21 cellular contexts compared by ENCODE assay signal in the genomic region with DNA sequence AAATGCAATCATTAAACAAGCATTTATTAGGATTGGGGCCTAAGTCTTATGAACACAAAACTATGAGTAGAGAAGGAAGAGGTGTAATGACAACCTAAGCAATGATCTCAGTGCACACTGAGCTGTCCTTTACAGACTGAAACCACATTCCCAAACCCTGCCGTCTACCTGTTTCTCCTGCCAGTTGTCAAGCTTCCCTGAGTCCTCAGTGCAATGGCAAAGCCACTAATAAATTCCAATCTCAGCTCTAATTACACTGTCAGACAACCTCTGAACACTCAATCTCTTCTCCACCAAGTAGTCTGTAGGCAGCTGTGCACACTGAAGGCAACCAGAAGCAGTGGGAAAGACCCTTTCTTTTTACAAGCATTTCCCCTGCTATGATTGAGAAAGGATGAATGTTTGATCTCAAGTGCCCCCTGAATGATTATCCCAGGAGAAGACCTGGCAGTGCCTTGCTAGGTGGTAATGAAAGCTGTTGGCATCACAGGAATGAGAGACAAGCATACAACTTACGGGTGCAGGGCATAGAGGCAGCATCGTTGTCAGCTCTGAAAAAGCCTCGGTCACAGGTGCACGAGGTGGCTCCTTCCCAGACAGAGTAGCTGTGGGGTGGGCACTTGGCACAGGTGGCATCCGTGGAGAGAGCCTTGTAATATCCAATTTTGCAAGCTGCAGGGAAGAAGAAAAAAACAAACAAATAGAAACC.
DNase-seq lines count a peak whose midpoint lies in the region; ATAC-seq and TF ChIP-seq lines count a peak whose summit lies in the region.
"Had no signal": no experiment of that assay in that cellular context is flagged by ENCODE, and none has a peak within 500 bp of the region (broad histone marks: within the 10 kb centered on the region; RNA-seq: fewer than 3 reads in every experiment).

No MANE protein-coding gene starts in this region.

- H3K36me3 Mint-ChIP-seq in nephron progenitor cell (ENCODE audit: low read depth) (peaks cover 41% of the 10 kb centered on the region), H9 (ENCODE audit: insufficient read depth in 1 of 3, low read depth in 3 of 3) (peaks cover 0 to 12% (median 2%) of the 10 kb centered on the region in 3 experiments; a peak in 4 of 7 replicates)
- H3K36me3 Mint-ChIP-seq: CD14-positive monocyte had no signal

- H3K14ac ChIP-seq in H9 (ENCODE audit: insufficient read depth, low read length): no peak overlapping the region

- no peak overlapping the region for H4K5ac ChIP-seq in H9 (ENCODE audit: insufficient read length, low read depth, low read length)

- DNase-seq in left ventricle myocardium superior: no peak
- DNase-seq in left ventricle myocardium inferior: no peak
- peak; percentile 22 for DNase-seq in epithelial cell of proximal tubule (ENCODE audit: low read depth)
- no peak for DNase-seq in nephron progenitor cell
- no peak for DNase-seq in upper lobe of left lung
- no peak for DNase-seq in HuH-7 (ENCODE audit: low spot score)
- DNase-seq in NCI-H748 (lab: John Stamatoyannopoulos, UW; ENCODE audit: unreplicated experiment): no peak
- no peak for DNase-seq in H9
- DNase-seq: activated CD4-positive, alpha-beta T cell treated with anti-CD3 and anti-CD28 coated beads, Interleukin-2, amount 10 ng/mL, durations not matched to agents 7 days and 5 days; activated CD8-positive, alpha-beta memory T cell treated with anti-CD3 and anti-CD28 coated beads, Interleukin-2, amount 50 U/mL, for 48 hours; activated gamma-delta T cell treated with Interleukin-2 at 50 U/mL for 16 hours; DND-41; left colon; NCI-H187; NCI-H446 treated with DMSO at 0.1 percent for 48 hours; stimulated activated CD4-positive, alpha-beta T cell treated with anti-CD3 and anti-CD28 coated beads, Interleukin-2, amount 100 ng/mL, for 48 hours had no signal

- H3K9me3 Mint-ChIP-seq in nephron progenitor cell (no peaks in the 10 kb centered on the region), H9 (no peaks in the 10 kb centered on the region)
- H3K9me3 Mint-ChIP-seq: activated CD4-positive, alpha-beta T cell treated with anti-CD3 and anti-CD28 coated beads, Interleukin-2, amount 10 ng/mL, durations not matched to agents 7 days and 5 days had no signal

- H3K4me3 Mint-ChIP-seq in nephron progenitor cell: no peak overlapping the region
- H3K4me3 Mint-ChIP-seq in H9: no peak overlapping the region
- H3K4me3 Mint-ChIP-seq: activated CD4-positive, alpha-beta T cell treated with anti-CD3 and anti-CD28 coated beads, Interleukin-2, amount 10 ng/mL, durations not matched to agents 7 days and 5 days; CD14-positive monocyte had no signal

- H2AK5ac ChIP-seq in H9 (ENCODE audit: insufficient read length, low read length): no peak overlapping the region

- ATAC-seq in left ventricle myocardium superior: peak; percentile 44
- ATAC-seq in upper lobe of left lung (ENCODE audit: low FRiP score in 2 of 2): peak in 1 of 2 donors; percentile 65
- ATAC-seq: left colon had no signal

- H4K20me1 ChIP-seq in H9 (ENCODE audit: control insufficient read depth, insufficient read depth, insufficient read length): no peaks in the 10 kb centered on the region

- no peak for TF ChIP-seq POLR2A in upper lobe of left lung (IDR thresholded peaks at IDR 0.05)

- TF ChIP-seq CTCF in left ventricle myocardium inferior (IDR thresholded peaks at IDR 0.05; ENCODE audit: borderline replicate concordance) (no peak), epithelial cell of proximal tubule (conservative IDR thresholded peaks at IDR 0.05; ENCODE audit: low read depth, low read length) (no peak), nephron progenitor cell (IDR thresholded peaks at IDR 0.05) (no peak), upper lobe of left lung (IDR thresholded peaks at IDR 0.05) (no peak), H9 (conservative IDR thresholded peaks at IDR 0.05) (no peak)

- H3K4me1 ChIP-seq in left ventricle myocardium inferior: peaks cover 26% of the 10 kb centered on the region
- peaks cover 0 to 10% (median 3%) of the 10 kb centered on the region in 4 donors for H3K4me1 ChIP-seq in upper lobe of left lung
- 0 out of 2 replicates have a peak, but pooled peaks cover 1% of the 10 kb centered on the region for H3K4me1 ChIP-seq in H9 (ENCODE audit: insufficient read depth, low read length)

- no peak overlapping the region for H2BK12ac ChIP-seq in H9 (ENCODE audit: insufficient read length, low read depth, low read length)

- 81 to 85% methylated on average over 6 of the region's 6 CpGs for WGBS in upper lobe of left lung, 2 donors
- no CpG with 5 or more reads among the region's 6 CpGs for WGBS in H9 (ENCODE audit: extremely low coverage, insufficient read length, low lambda C conversion rate)

- no peaks in the 10 kb centered on the region for H3K79me2 ChIP-seq in H9 (ENCODE audit: insufficient read depth, low read length)
- H3K79me2 ChIP-seq: parathyroid adenoma had no signal

- no peak overlapping the region for H2BK20ac ChIP-seq in H9 (ENCODE audit: low read depth, low read length, poor library complexity, severe bottlenecking)

- intact Hi-C loops in left ventricle myocardium superior (cut with micrococcal nuclease) (no loop called here), left ventricle myocardium inferior (cut with micrococcal nuclease) (no loop called here)

- H3K23ac ChIP-seq in H9 (ENCODE audit: insufficient read length, low read depth, low read length): no peak overlapping the region

- H3K18ac ChIP-seq in H9 (ENCODE audit: insufficient read length, low read depth, low read length): no peak overlapping the region

- H3K4me2 ChIP-seq in H9 (ENCODE audit: insufficient read depth, insufficient read length, low read length): no peak overlapping the region

- H2BK15ac ChIP-seq in H9 (ENCODE audit: low read depth, low read length): no peak overlapping the region

- H2BK120ac ChIP-seq in H9 (ENCODE audit: low read depth, low read length, poor library complexity, severe bottlenecking): no peak overlapping the region

- peak overlapping the region; percentile 7 for H3K27ac Mint-ChIP-seq in nephron progenitor cell
- H3K27ac Mint-ChIP-seq in H9: no peak overlapping the region
- H3K27ac Mint-ChIP-seq: activated CD4-positive, alpha-beta T cell treated with anti-CD3 and anti-CD28 coated beads, Interleukin-2, amount 10 ng/mL, durations not matched to agents 7 days and 5 days; CD14-positive monocyte had no signal

- no peak overlapping the region for H3K4me3 ChIP-seq in left ventricle myocardium inferior
- H3K4me3 ChIP-seq in epithelial cell of proximal tubule (ENCODE audit: low read depth, low read length): peak overlapping the region; percentile 42
- H3K4me3 ChIP-seq in upper lobe of left lung: peak overlapping the region in 3 of 4 donors; percentile 18 to 33 (median 22)
- H3K4me3 ChIP-seq: cardiac muscle cell, skin epidermis had no signal

- TF ChIP-seq EP300 in upper lobe of left lung (IDR thresholded peaks at IDR 0.05): no peak

- no peak overlapping the region for H2BK5ac ChIP-seq in H9 (ENCODE audit: insufficient read length, low read length)

- no peak overlapping the region for H2AFZ ChIP-seq in H9 (ENCODE audit: low read length)
- H2AFZ ChIP-seq: parathyroid adenoma had no signal

- H3K56ac ChIP-seq in H9 (ENCODE audit: insufficient read length, low read depth, low read length): no peak overlapping the region

- H3T11ph ChIP-seq in H9 (ENCODE audit: low read length): no peak overlapping the region

- H4K8ac ChIP-seq in H9 (replicated peaks; ENCODE audit: insufficient read length, low read depth, low read length): no peak overlapping the region

- H3K27me3 Mint-ChIP-seq in nephron progenitor cell (ENCODE audit: low read depth, poor library complexity) (no peaks in the 10 kb centered on the region), H9 (ENCODE audit: low read depth) (no peaks in the 10 kb centered on the region; the same call in 1 of the 2 replicates)
- H3K27me3 Mint-ChIP-seq: activated CD4-positive, alpha-beta T cell treated with anti-CD3 and anti-CD28 coated beads, Interleukin-2, amount 10 ng/mL, durations not matched to agents 7 days and 5 days had no signal

- H3K27me3 ChIP-seq in left ventricle myocardium inferior (ENCODE audit: low read depth) (no peaks in the 10 kb centered on the region), upper lobe of left lung (no peaks in the 10 kb centered on the region), H9 (ENCODE audit: insufficient read depth, low read length) (no peaks in the 10 kb centered on the region)
- H3K27me3 ChIP-seq: cardiac muscle cell, MG63 had no signal

- H3K27ac ChIP-seq in left ventricle myocardium inferior (replicated peaks) (no peak overlapping the region), upper lobe of left lung (peak overlapping the region in 3 of 4 donors; percentile 31 to 75 (median 62)), H9 (ENCODE audit: insufficient read length, low read depth, low read length) (no peak overlapping the region)
- H3K27ac ChIP-seq: parathyroid adenoma, skin epidermis had no signal

- no peaks in the 10 kb centered on the region for H3K23me2 ChIP-seq in H9 (ENCODE audit: insufficient read length, low read depth, low read length, poor library complexity, severe bottlenecking)

- no peak overlapping the region for H3K9ac ChIP-seq in H9 (ENCODE audit: extremely low read depth, insufficient read length, low read length)
- H3K9ac ChIP-seq: parathyroid adenoma had no signal

- H3K4me1 Mint-ChIP-seq in nephron progenitor cell (peaks cover 60% of the 10 kb centered on the region), H9 (peaks cover 17 to 24% of the 10 kb centered on the region in 2 experiments)
- H3K4me1 Mint-ChIP-seq: CD14-positive monocyte had no signal

- H3K9me3 ChIP-seq in left ventricle myocardium inferior (replicated peaks): no peaks in the 10 kb centered on the region
- H3K9me3 ChIP-seq in upper lobe of left lung: no peaks in the 10 kb centered on the region
- no peaks in the 10 kb centered on the region for H3K9me3 ChIP-seq in H9 (ENCODE audit: control insufficient read depth, low read depth, low read length)
- H3K9me3 ChIP-seq: MG63 had no signal

- H3K4ac ChIP-seq in H9 (ENCODE audit: low read depth, low read length): no peak overlapping the region

- H3K79me1 ChIP-seq in H9 (ENCODE audit: insufficient read depth, low read depth, low read length, poor library complexity, severe bottlenecking): no peaks in the 10 kb centered on the region

- H4K91ac ChIP-seq in H9 (ENCODE audit: insufficient read length, low read depth, low read length): no peak overlapping the region

- no peaks in the 10 kb centered on the region for H3K36me3 ChIP-seq in left ventricle myocardium inferior
- H3K36me3 ChIP-seq in upper lobe of left lung: no peaks in the 10 kb centered on the region
- H3K36me3 ChIP-seq: cardiac muscle cell, MG63 had no signal

Comparison
In these comparisons a context has a peak if more than half of its experiments do, and no peak if none do; other contexts are left out.
1. H3K27ac ChIP-seq: peak in upper lobe of left lung (3 of 4); none in left ventricle myocardium inferior (single experiment) and H9 (single experiment).